Comparison of ENCODE assay signal across 20 cellular contexts in genomic region chr18:75253043-75253442, GRCh38. TPM values are rescaled to one million over a fixed set of nuclear protein-coding genes. Genes with fewer than 3 reads are reported as not detected.
DNase-seq lines count a peak whose midpoint lies in the region; ATAC-seq, FAIRE-seq and TF ChIP-seq lines count a peak whose summit lies in the region.
"Had no signal": no experiment of that assay in that cellular context is flagged by ENCODE, and none has a peak within 500 bp of the region (broad histone marks: within the 10 kb centered on the region; RNA-seq: fewer than 3 reads in every experiment).

No MANE protein-coding gene starts in this region.

- H3K4me2 ChIP-seq in astrocyte (ENCODE audit: low read length) (peak overlapping the region; percentile 14), smooth muscle cell (peak overlapping the region; percentile 65)

- peak overlapping the region; percentile 41 for H3K27ac Mint-ChIP-seq in activated naive CD4-positive, alpha-beta T cell treated with anti-CD3 and anti-CD28 coated beads, Interleukin-2, amount 50 U/mL, for 24 hours
- no peak overlapping the region for H3K27ac Mint-ChIP-seq in activated naive CD4-positive, alpha-beta T cell treated with anti-CD3 and anti-CD28 coated beads, Interleukin-2, amount 10 ng/mL, durations not matched to agents 7 days and 5 days
- no peak overlapping the region for H3K27ac Mint-ChIP-seq in astrocyte (ENCODE audit: unreplicated experiment)
- H3K27ac Mint-ChIP-seq: endodermal cell, WTC11 had no signal

- ATAC-seq in left lobe of liver (peak; percentile 18), HG03039 (IDR thresholded peaks at IDR 0.05; ENCODE audit: unreplicated experiment) (no peak)
- ATAC-seq: WTC11 had no signal

- H3K4me1 ChIP-seq in astrocyte (ENCODE audit: insufficient read depth, low read length) (no peaks in the 10 kb centered on the region), smooth muscle cell (ENCODE audit: low read depth) (no peaks in the 10 kb centered on the region)

- WGBS in smooth muscle cell (ENCODE audit: low lambda C conversion rate), result 97% methylated on average over 1 of the region's 1 CpG

- no peak overlapping the region for H3K4me3 ChIP-seq in astrocyte (ENCODE audit: insufficient read depth, low read depth, low read length)
- no peak overlapping the region for H3K4me3 ChIP-seq in smooth muscle cell
- H3K4me3 ChIP-seq: uterus had no signal

- H3K9me3 Mint-ChIP-seq in activated naive CD4-positive, alpha-beta T cell treated with anti-CD3 and anti-CD28 coated beads, Interleukin-2, amount 50 U/mL, for 24 hours, result no peaks in the 10 kb centered on the region
- peaks cover 4% of the 10 kb centered on the region for H3K9me3 Mint-ChIP-seq in activated naive CD4-positive, alpha-beta T cell treated with anti-CD3 and anti-CD28 coated beads, Interleukin-2, amount 10 ng/mL, durations not matched to agents 7 days and 5 days
- no peaks in the 10 kb centered on the region for H3K9me3 Mint-ChIP-seq in astrocyte (ENCODE audit: unreplicated experiment)
- H3K9me3 Mint-ChIP-seq: endodermal cell, WTC11 had no signal

- no peak for DNase-seq in activated naive CD4-positive, alpha-beta T cell treated with anti-CD3 and anti-CD28 coated beads, Interleukin-2, amount 10 ng/mL, durations not matched to agents 7 days and 5 days
- DNase-seq in astrocyte (ENCODE audit: low read depth), result no peak
- DNase-seq in left lobe of liver (ENCODE audit: low spot score), result no peak
- no peak for DNase-seq in smooth muscle cell (lab: John Stamatoyannopoulos, UW; ENCODE audit: unreplicated experiment)
- no peak for DNase-seq in T1000 (lab: John Stamatoyannopoulos, UW)
- no peak for DNase-seq in DMS 273 treated with DMSO at 0.1 percent for 48 hours (lab: John Stamatoyannopoulos, UW)
- DNase-seq: 8988T; activated CD4-positive, alpha-beta T cell treated with anti-CD3 and anti-CD28 coated beads, Interleukin-2, amount 50 U/mL, for 48 hours; activated naive CD4-positive, alpha-beta T cell; aorta; endodermal cell; islet precursor cell; naive B cell; NCI-H510A treated with DMSO at 0.1 percent for 48 hours; RPMI8226; uterus had no signal

- H3K36me3 ChIP-seq in astrocyte (ENCODE audit: insufficient read depth, low read length), result no peaks in the 10 kb centered on the region
- no peaks in the 10 kb centered on the region for H3K36me3 ChIP-seq in smooth muscle cell (ENCODE audit: low read depth)
- H3K36me3 ChIP-seq: uterus had no signal

- H3K27me3 ChIP-seq in astrocyte (ENCODE audit: insufficient read depth, low read length) (no peaks in the 10 kb centered on the region), smooth muscle cell (ENCODE audit: low read depth) (no peaks in the 10 kb centered on the region)
- H3K27me3 ChIP-seq: uterus had no signal

- no peaks in the 10 kb centered on the region for H3K36me3 Mint-ChIP-seq in activated naive CD4-positive, alpha-beta T cell treated with anti-CD3 and anti-CD28 coated beads, Interleukin-2, amount 50 U/mL, for 24 hours
- peaks cover 2% of the 10 kb centered on the region for H3K36me3 Mint-ChIP-seq in activated naive CD4-positive, alpha-beta T cell treated with anti-CD3 and anti-CD28 coated beads, Interleukin-2, amount 10 ng/mL, durations not matched to agents 7 days and 5 days
- H3K36me3 Mint-ChIP-seq in astrocyte (ENCODE audit: low read depth, unreplicated experiment), result no peaks in the 10 kb centered on the region
- H3K36me3 Mint-ChIP-seq: WTC11 had no signal

- no peaks in the 10 kb centered on the region for H3K9me3 ChIP-seq in astrocyte (ENCODE audit: insufficient read depth, low read depth, low read length)
- H3K9me3 ChIP-seq in smooth muscle cell (replicated peaks; ENCODE audit: low read depth), result no peaks in the 10 kb centered on the region
- H3K9me3 ChIP-seq: uterus had no signal

- CTCF ChIA-PET in activated naive CD4-positive, alpha-beta T cell treated with anti-CD3 and anti-CD28 coated beads, Interleukin-2, amount 10 ng/mL, durations not matched to agents 7 days and 5 days (lab: Charles Lee), result no interaction called here

- peaks cover 83% of the 10 kb centered on the region for H3K4me1 Mint-ChIP-seq in activated naive CD4-positive, alpha-beta T cell treated with anti-CD3 and anti-CD28 coated beads, Interleukin-2, amount 50 U/mL, for 24 hours
- H3K4me1 Mint-ChIP-seq in activated naive CD4-positive, alpha-beta T cell treated with anti-CD3 and anti-CD28 coated beads, Interleukin-2, amount 10 ng/mL, durations not matched to agents 7 days and 5 days, result peaks cover 24% of the 10 kb centered on the region
- peaks cover 1% of the 10 kb centered on the region for H3K4me1 Mint-ChIP-seq in astrocyte (ENCODE audit: low read depth, unreplicated experiment)
- H3K4me1 Mint-ChIP-seq: WTC11 had no signal

- no peak overlapping the region for H3K27ac ChIP-seq in astrocyte (ENCODE audit: low read depth, low read length)
- peak overlapping the region; percentile 45 for H3K27ac ChIP-seq in smooth muscle cell (ENCODE audit: low read depth)

- no peaks in the 10 kb centered on the region for H4K20me1 ChIP-seq in astrocyte (ENCODE audit: insufficient read depth, low read length)
- H4K20me1 ChIP-seq in smooth muscle cell (ENCODE audit: low read depth), result peaks cover 91% of the 10 kb centered on the region

- no peaks in the 10 kb centered on the region for H3K27me3 Mint-ChIP-seq in activated naive CD4-positive, alpha-beta T cell treated with anti-CD3 and anti-CD28 coated beads, Interleukin-2, amount 50 U/mL, for 24 hours
- H3K27me3 Mint-ChIP-seq in activated naive CD4-positive, alpha-beta T cell treated with anti-CD3 and anti-CD28 coated beads, Interleukin-2, amount 10 ng/mL, durations not matched to agents 7 days and 5 days, result no peaks in the 10 kb centered on the region
- H3K27me3 Mint-ChIP-seq in astrocyte (ENCODE audit: low read depth, unreplicated experiment), result no peaks in the 10 kb centered on the region
- H3K27me3 Mint-ChIP-seq: naive B cell had no signal

- H3K9ac ChIP-seq in astrocyte (ENCODE audit: low read length) (no peak overlapping the region), smooth muscle cell (ENCODE audit: low read depth) (no peak overlapping the region)

- peaks cover 27% of the 10 kb centered on the region for H3K79me2 ChIP-seq in astrocyte (ENCODE audit: insufficient read depth, low read length)
- H3K79me2 ChIP-seq in smooth muscle cell (ENCODE audit: low read depth), result peaks cover 100% of the 10 kb centered on the region

- no peak overlapping the region for H2AFZ ChIP-seq in astrocyte (ENCODE audit: low read depth, low read length)
- no peak overlapping the region for H2AFZ ChIP-seq in smooth muscle cell (ENCODE audit: low read depth)

- no peak for TF ChIP-seq CTCF in astrocyte (IDR thresholded peaks at IDR 0.05; ENCODE audit: insufficient read depth, low read depth, low read length)
- TF ChIP-seq CTCF in smooth muscle cell (IDR thresholded peaks at IDR 0.05; ENCODE audit: borderline replicate concordance, insufficient read depth, poor library complexity, severe bottlenecking), result no peak

- no peak for FAIRE-seq in astrocyte (lab: Jason Lieb, UNC)
- FAIRE-seq: GM18507 had no signal

- no peaks in the 10 kb centered on the region for H3F3A ChIP-seq in smooth muscle cell (ENCODE audit: low read depth)

- no peak overlapping the region for H3K4me3 Mint-ChIP-seq in activated naive CD4-positive, alpha-beta T cell treated with anti-CD3 and anti-CD28 coated beads, Interleukin-2, amount 50 U/mL, for 24 hours
- H3K4me3 Mint-ChIP-seq in activated naive CD4-positive, alpha-beta T cell treated with anti-CD3 and anti-CD28 coated beads, Interleukin-2, amount 10 ng/mL, durations not matched to agents 7 days and 5 days, result no peak overlapping the region
- H3K4me3 Mint-ChIP-seq in astrocyte (ENCODE audit: unreplicated experiment), result no peak overlapping the region
- H3K4me3 Mint-ChIP-seq: endodermal cell, naive B cell, WTC11 had no signal

RNA-seq across cellular contexts. Expression of gene TSHZ1, which starts 42.4 kb away (rescaled TPM):
- total RNA-seq in astrocyte (2.7 and 2.9 TPM in 2 replicates), left lobe of liver (12.1 TPM), smooth muscle cell (25.1 and 26.1 TPM in 2 replicates)
- 20.7 and 21.3 TPM in 2 replicates for polyA plus RNA-seq in smooth muscle cell

RNA-seq across cellular contexts. Expression of gene PTGR3, which starts 44.1 kb away (rescaled TPM):
- total RNA-seq in astrocyte (8.4 and 12.7 TPM in 2 replicates), left lobe of liver (25.4 TPM), smooth muscle cell (32.9 and 35.0 TPM in 2 replicates)
- 29.6 and 29.7 TPM in 2 replicates for polyA plus RNA-seq in smooth muscle cell
